In the genomic region with DNA sequence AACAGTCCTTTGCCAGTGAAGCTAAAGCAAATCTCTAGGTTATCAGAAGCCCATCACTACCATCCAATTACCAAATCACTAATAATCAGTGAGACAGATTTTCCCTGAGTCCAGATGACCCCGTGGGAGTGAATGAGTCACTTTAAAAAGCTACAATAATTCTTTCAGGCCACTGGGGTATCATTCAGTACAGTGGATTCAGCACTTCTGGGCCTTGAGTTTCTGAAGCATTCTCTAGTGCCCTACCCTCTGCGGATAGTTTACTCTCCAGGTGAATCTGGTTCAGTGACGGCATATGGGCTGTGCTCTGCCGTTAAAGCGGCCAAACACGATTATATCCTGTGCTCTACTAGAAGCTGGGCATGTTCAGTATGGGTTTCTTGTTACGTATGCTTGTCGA, we compare ENCODE assay signal across 18 cellular contexts. TPM values are rescaled to one million over a fixed set of nuclear protein-coding genes. Genes with fewer than 3 reads are reported as not detected.
DNase-seq lines count a peak whose midpoint lies in the region; ATAC-seq, FAIRE-seq and TF ChIP-seq lines count a peak whose summit lies in the region.
"Had no signal": no experiment of that assay in that cellular context is flagged by ENCODE, and none has a peak within 500 bp of the region (broad histone marks: within the 10 kb centered on the region; RNA-seq: fewer than 3 reads in every experiment).

No MANE protein-coding gene starts in this region.

- H3K9me3 Mint-ChIP-seq in GM23338, result no peaks in the 10 kb centered on the region
- H3K9me3 Mint-ChIP-seq in astrocyte (ENCODE audit: unreplicated experiment), result no peaks in the 10 kb centered on the region
- H3K9me3 Mint-ChIP-seq: H9 had no signal

- TF ChIP-seq CTCF in GM23338 (conservative IDR thresholded peaks at IDR 0.05; ENCODE audit: low read depth in 2 of 2) (no peak), astrocyte (IDR thresholded peaks at IDR 0.05; ENCODE audit: insufficient read depth, low read depth, low read length) (no peak), colonic mucosa (IDR thresholded peaks at IDR 0.05) (no peak)

- H3K36me3 Mint-ChIP-seq in GM23338 (ENCODE audit: low read depth), result no peaks in the 10 kb centered on the region; the same call in 1 of the 3 replicates
- H3K36me3 Mint-ChIP-seq in astrocyte (ENCODE audit: low read depth, unreplicated experiment), result no peaks in the 10 kb centered on the region

- peaks cover 30% of the 10 kb centered on the region for H3K4me1 ChIP-seq in GM23338 (ENCODE audit: insufficient read depth)
- H3K4me1 ChIP-seq in astrocyte (ENCODE audit: insufficient read depth, low read length), result peaks cover 4% of the 10 kb centered on the region
- no peaks in the 10 kb centered on the region for H3K4me1 ChIP-seq in Karpas-422 (ENCODE audit: low read length)
- H3K4me1 ChIP-seq in colonic mucosa, result no peaks in the 10 kb centered on the region
- H3K4me1 ChIP-seq: BLaER1 treated with 17β-estradiol and CSF1 and Interleukin-3, amounts not matched to agents 10 nM and 100 nM had no signal

- H3K4me3 ChIP-seq in GM23338, result no peak overlapping the region
- H3K4me3 ChIP-seq in astrocyte (ENCODE audit: insufficient read depth, low read depth, low read length), result no peak overlapping the region
- no peak overlapping the region for H3K4me3 ChIP-seq in Karpas-422 (ENCODE audit: low read length)
- H3K4me3 ChIP-seq in colonic mucosa, result no peak overlapping the region
- H3K4me3 ChIP-seq: BLaER1 treated with 17β-estradiol and CSF1 and Interleukin-3, amounts not matched to agents 10 nM and 100 nM; MG63; PC-9 had no signal

- no peak overlapping the region for H2AFZ ChIP-seq in GM23338
- H2AFZ ChIP-seq in astrocyte (ENCODE audit: low read depth, low read length), result no peak overlapping the region
- H2AFZ ChIP-seq in Karpas-422 (ENCODE audit: low read length), result no peak overlapping the region
- H2AFZ ChIP-seq: PC-9 had no signal

- H3K9me2 ChIP-seq in GM23338 (ENCODE audit: insufficient read depth) (no peaks in the 10 kb centered on the region), Karpas-422 (replicated peaks; ENCODE audit: insufficient read depth, low read length) (no peaks in the 10 kb centered on the region)

- peaks cover 60% of the 10 kb centered on the region for H3K79me2 ChIP-seq in GM23338 (replicated peaks; ENCODE audit: insufficient read depth)
- no peaks in the 10 kb centered on the region for H3K79me2 ChIP-seq in astrocyte (ENCODE audit: insufficient read depth, low read length)
- no peaks in the 10 kb centered on the region for H3K79me2 ChIP-seq in Karpas-422 (ENCODE audit: low read length)

- ATAC-seq in GM23338, result peak; percentile 49; the same call in 2 of the 3 replicates

- peaks cover 4% of the 10 kb centered on the region for H3K27me3 Mint-ChIP-seq in GM23338 (ENCODE audit: insufficient read depth, low read depth, poor library complexity)
- peaks cover 2% of the 10 kb centered on the region for H3K27me3 Mint-ChIP-seq in astrocyte (ENCODE audit: low read depth, unreplicated experiment)

- H3K4me2 ChIP-seq in GM23338, result no peak overlapping the region
- H3K4me2 ChIP-seq in astrocyte (ENCODE audit: low read length), result no peak overlapping the region
- no peak overlapping the region for H3K4me2 ChIP-seq in Karpas-422 (ENCODE audit: low read depth, low read length, poor library complexity, severe bottlenecking)
- H3K4me2 ChIP-seq: BLaER1 treated with 17β-estradiol and CSF1 and Interleukin-3, amounts not matched to agents 10 nM and 100 nM; KMS-11; PC-9 had no signal

- no peak for FAIRE-seq in astrocyte (lab: Jason Lieb, UNC)

- H3K27ac Mint-ChIP-seq in GM23338 (no peak overlapping the region), astrocyte (ENCODE audit: unreplicated experiment) (no peak overlapping the region)
- H3K27ac Mint-ChIP-seq: H9 had no signal

- H3K27ac ChIP-seq in GM23338 (ENCODE audit: low read depth) (no peak overlapping the region), astrocyte (ENCODE audit: low read depth, low read length) (no peak overlapping the region), Karpas-422 (ENCODE audit: low read length) (no peak overlapping the region), colonic mucosa (no peak overlapping the region)
- H3K27ac ChIP-seq: BLaER1 treated with 17β-estradiol and CSF1 and Interleukin-3, amounts not matched to agents 10 nM and 100 nM; HL-60; KMS-11; PC-9 had no signal

- H3K36me3 ChIP-seq in GM23338 (ENCODE audit: insufficient read depth) (no peaks in the 10 kb centered on the region), astrocyte (ENCODE audit: insufficient read depth, low read length) (no peaks in the 10 kb centered on the region), Karpas-422 (ENCODE audit: insufficient read depth, low read length) (no peaks in the 10 kb centered on the region), colonic mucosa (no peaks in the 10 kb centered on the region)
- H3K36me3 ChIP-seq: BLaER1 treated with 17β-estradiol and CSF1 and Interleukin-3, amounts not matched to agents 10 nM and 100 nM; MG63 had no signal

- H3K9me3 ChIP-seq in astrocyte (ENCODE audit: insufficient read depth, low read depth, low read length) (no peaks in the 10 kb centered on the region), Karpas-422 (ENCODE audit: low read length) (no peaks in the 10 kb centered on the region), colonic mucosa (no peaks in the 10 kb centered on the region)
- H3K9me3 ChIP-seq: BLaER1 treated with 17β-estradiol and CSF1 and Interleukin-3, amounts not matched to agents 10 nM and 100 nM; MG63 had no signal

- intact Hi-C loops in colonic mucosa (cut with DNase I), result no loop called here

- H3K4me3 Mint-ChIP-seq in GM23338 (no peak overlapping the region), astrocyte (ENCODE audit: unreplicated experiment) (no peak overlapping the region)
- H3K4me3 Mint-ChIP-seq: H9 had no signal

- H4K20me1 ChIP-seq in GM23338 (replicated peaks; ENCODE audit: insufficient read depth), result no peaks in the 10 kb centered on the region
- H4K20me1 ChIP-seq in astrocyte (ENCODE audit: insufficient read depth, low read length), result no peaks in the 10 kb centered on the region
- H4K20me1 ChIP-seq in Karpas-422 (ENCODE audit: insufficient read depth, low read depth, low read length), result no peaks in the 10 kb centered on the region
- H4K20me1 ChIP-seq: BLaER1 treated with 17β-estradiol and CSF1 and Interleukin-3, amounts not matched to agents 10 nM and 100 nM had no signal

- H3F3A ChIP-seq in GM23338 (replicated peaks; ENCODE audit: low read depth), result no peaks in the 10 kb centered on the region

- H3K27me3 ChIP-seq in GM23338 (ENCODE audit: insufficient read depth), result no peaks in the 10 kb centered on the region
- H3K27me3 ChIP-seq in astrocyte (ENCODE audit: insufficient read depth, low read length), result peaks cover 4% of the 10 kb centered on the region
- no peaks in the 10 kb centered on the region for H3K27me3 ChIP-seq in Karpas-422 (ENCODE audit: low read length)
- H3K27me3 ChIP-seq in colonic mucosa, result no peaks in the 10 kb centered on the region
- H3K27me3 ChIP-seq: BLaER1 treated with 17β-estradiol and CSF1 and Interleukin-3, amounts not matched to agents 10 nM and 100 nM had no signal

- H3K4me1 Mint-ChIP-seq in GM23338 (peaks cover 41% of the 10 kb centered on the region), astrocyte (ENCODE audit: low read depth, unreplicated experiment) (peaks cover 2% of the 10 kb centered on the region)

- DNase-seq in COLO829 (ENCODE audit: low spot score) (peak; percentile 58), GM23338 (ENCODE audit: low spot score) (no peak), astrocyte (ENCODE audit: low read depth) (peak; percentile 22), left kidney (ENCODE audit: low read depth, low spot score) (peak; percentile 11), Karpas-422 (no peak), activated T-cell treated with anti-CD3 and anti-CD28 coated beads for 4 hours (no peak), nucleus accumbens (lab: John Stamatoyannopoulos, UW) (no peak), colonic mucosa (no peak)
- DNase-seq: EL, H9, MG63, NCI-H1092 treated with DMSO at 0.1 percent for 48 hours, NCI-H1694, NCI-H524, PC-9 had no signal

- H3K9ac ChIP-seq in astrocyte (ENCODE audit: low read length) (no peak overlapping the region), Karpas-422 (ENCODE audit: low read length) (no peak overlapping the region), colonic mucosa (ENCODE audit: low read depth in 2 of 2, low read length in 2 of 2) (no peak overlapping the region)
- H3K9ac ChIP-seq: BLaER1 treated with 17β-estradiol and CSF1 and Interleukin-3, amounts not matched to agents 10 nM and 100 nM; KMS-11 had no signal

TF ChIP-seq in GM23338, 12 proteins besides CTCF, POLR2A, EP300 and RAD21 (continues in another document):
- TF ChIP-seq EZH2 (IDR thresholded peaks at IDR 0.05; ENCODE audit: low read depth, unreplicated experiment) (no peak), STAT1 (IDR thresholded peaks at IDR 0.05; ENCODE audit: unreplicated experiment) (no peak), POLR2AphosphoS5 (IDR thresholded peaks at IDR 0.05; ENCODE audit: low read depth) (no peak), ZNF114 (CRISPR knock-in tag; IDR thresholded peaks at IDR 0.05) (no peak), ZNF331 (CRISPR knock-in tag; IDR thresholded peaks at IDR 0.05; ENCODE audit: low read depth) (no peak), ETS1 (IDR thresholded peaks at IDR 0.05) (no peak), JUNB (IDR thresholded peaks at IDR 0.05; ENCODE audit: unreplicated experiment) (no peak), EZH2phosphoT487 (IDR thresholded peaks at IDR 0.05; ENCODE audit: unreplicated experiment) (no peak), NANOG (IDR thresholded peaks at IDR 0.05; ENCODE audit: borderline replicate concordance) (no peak)

RNA-seq across cellular contexts. Expression of gene NR5A2, which starts 26.1 kb away (rescaled TPM):
- total RNA-seq in GM23338 (2014; rRNA removed; shearing (Covaris generic)), result 8.8 and 13.1 TPM in 2 replicates
- 4.4 and 4.5 TPM in 2 replicates for polyA plus RNA-seq in GM23338 (2016; fragmentation: Nextera tagmentation; extraction: Ambion mirVana)
- total RNA-seq in astrocyte (0.12 and 0.39 TPM in 2 replicates), colonic mucosa (10 to 100 TPM; 45.5 to 65.9 TPM)
- not detected in 2 replicates for total RNA-seq in Karpas-422 (2014; rRNA removed; shearing (Covaris generic); ENCODE audit: low replicate concordance)

Comparison
In these comparisons a context has a peak if more than half of its experiments do, and no peak if none do; other contexts are left out.
1. DNase-seq: peak in COLO829 (single experiment), astrocyte (single experiment) and left kidney (single experiment); none in GM23338 (single experiment), Karpas-422 (single experiment), activated T-cell treated with anti-CD3 and anti-CD28 coated beads for 4 hours (single experiment), nucleus accumbens (0 of 56) and colonic mucosa (single experiment).